Comparison of ENCODE assay signal across 17 cellular contexts in the genomic region with DNA sequence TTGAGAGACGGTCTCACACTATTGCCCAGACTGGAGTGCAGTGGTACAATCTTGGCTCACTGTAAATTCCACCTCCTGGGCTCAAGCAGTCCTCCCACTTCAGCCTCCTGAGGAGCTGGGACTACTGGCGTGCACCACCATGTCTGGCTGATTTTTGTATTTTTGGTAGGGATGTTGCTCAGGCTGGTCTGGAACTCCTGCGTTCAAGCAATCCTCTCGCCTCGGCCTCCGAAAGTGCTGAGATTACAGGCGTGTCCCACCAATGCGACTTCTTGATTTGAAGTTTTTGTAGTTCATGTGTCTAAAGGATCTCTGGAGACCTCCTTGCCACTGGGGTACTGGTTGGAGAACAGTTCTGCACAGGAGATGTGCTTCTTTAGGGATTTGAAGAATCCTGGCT.
"Had no signal": no experiment of that assay in that cellular context is flagged by ENCODE, and none has a peak within 500 bp of the region (broad histone marks: within the 10 kb centered on the region; RNA-seq: fewer than 3 reads in every experiment).

No MANE protein-coding gene starts in this region.

- H3K27me3 Mint-ChIP-seq: activated naive CD4-positive, alpha-beta T cell treated with anti-CD3 and anti-CD28 coated beads, Interleukin-2, amount 10 ng/mL, durations not matched to agents 7 days and 5 days had no signal

- H3K9me3 Mint-ChIP-seq: activated naive CD4-positive, alpha-beta T cell treated with anti-CD3 and anti-CD28 coated beads, Interleukin-2, amount 10 ng/mL, durations not matched to agents 7 days and 5 days; mesothelial cell of epicardium; stimulated activated naive B cell treated with anti-CD40 and anti-IgM and Interleukin-4, amounts not matched to agents 10 μg/mL and 1 μg/mL and 100 μg/mL, for 72 hours; WTC11 had no signal

- H3K9me3 ChIP-seq: heart right ventricle, transverse colon had no signal

- DNase-seq: activated naive CD4-positive, alpha-beta T cell treated with anti-CD3 and anti-CD28 coated beads, Interleukin-2, amount 10 ng/mL, durations not matched to agents 7 days and 5 days; amygdala; cerebellar nuclear complex; heart right ventricle; kidney glomerular epithelial cell; left ventricle myocardium superior; mammary epithelial cell; nucleus accumbens; right cardiac atrium; stimulated activated CD4-positive, alpha-beta T cell treated with anti-CD3 and anti-CD28 coated beads, Interleukin-2, amount 100 ng/mL, for 24 hours; stimulated activated naive B cell treated with anti-CD40 and anti-IgM and Interleukin-4, amounts not matched to agents 10 μg/mL and 1 μg/mL and 100 μg/mL, for 72 hours; T1000; transverse colon had no signal

- H3K4me3 Mint-ChIP-seq: activated naive CD4-positive, alpha-beta T cell treated with anti-CD3 and anti-CD28 coated beads, Interleukin-2, amount 10 ng/mL, durations not matched to agents 7 days and 5 days; mesothelial cell of epicardium; stimulated activated naive B cell treated with anti-CD40 and anti-IgM and Interleukin-4, amounts not matched to agents 10 μg/mL and 1 μg/mL and 100 μg/mL, for 72 hours; WTC11 had no signal

- H3K4me1 ChIP-seq: heart right ventricle, transverse colon had no signal

- ATAC-seq: heart right ventricle, left ventricle myocardium superior, right cardiac atrium, SK-N-SH treated with all-trans-retinoic acid at 6 μM for 48 hours, WTC11 had no signal

- H3K4me1 Mint-ChIP-seq: activated naive CD4-positive, alpha-beta T cell treated with anti-CD3 and anti-CD28 coated beads, Interleukin-2, amount 10 ng/mL, durations not matched to agents 7 days and 5 days had no signal

- H3K27ac ChIP-seq: heart right ventricle, parathyroid adenoma, transverse colon had no signal

- H3K36me3 ChIP-seq: transverse colon had no signal

- H3K27ac Mint-ChIP-seq: activated naive CD4-positive, alpha-beta T cell treated with anti-CD3 and anti-CD28 coated beads, Interleukin-2, amount 10 ng/mL, durations not matched to agents 7 days and 5 days; mesothelial cell of epicardium; stimulated activated naive B cell treated with anti-CD40 and anti-IgM and Interleukin-4, amounts not matched to agents 10 μg/mL and 1 μg/mL and 100 μg/mL, for 72 hours; WTC11 had no signal

- H3K27me3 ChIP-seq: heart right ventricle, transverse colon had no signal

- H3K4me3 ChIP-seq: heart right ventricle, transverse colon had no signal

- H3K36me3 Mint-ChIP-seq: WTC11 had no signal
